Comparison of ENCODE assay signal across 12 cellular contexts in genomic region chr13:97978661-97979450, GRCh38. TPM values are rescaled to one million over a fixed set of nuclear protein-coding genes. Genes with fewer than 3 reads are reported as not detected.
DNase-seq lines count a peak whose midpoint lies in the region; ATAC-seq and TF ChIP-seq lines count a peak whose summit lies in the region.
"Had no signal": no experiment of that assay in that cellular context is flagged by ENCODE, and none has a peak within 500 bp of the region (broad histone marks: within the 10 kb centered on the region; RNA-seq: fewer than 3 reads in every experiment).

No MANE protein-coding gene starts in this region.

- H3K36me3 ChIP-seq in cardiac muscle cell (peaks cover 7% of the 10 kb centered on the region), PC-9 (ENCODE audit: low read depth) (peaks cover 18% of the 10 kb centered on the region), thoracic aorta (peaks cover 5% of the 10 kb centered on the region), spleen (peaks cover 0 to 19% (median 8%) of the 10 kb centered on the region in 6 donors)

- peaks cover 63% of the 10 kb centered on the region for H3K79me2 ChIP-seq in PC-9 (ENCODE audit: low read depth)
- H3K79me2 ChIP-seq: parathyroid adenoma had no signal

- H4K20me1 ChIP-seq in PC-9 (ENCODE audit: insufficient read depth), result peaks cover 34% of the 10 kb centered on the region

- peak overlapping the region; percentile 96 for H3K4me3 ChIP-seq in cardiac muscle cell
- H3K4me3 ChIP-seq in PC-9, result peak overlapping the region; percentile 92
- peak overlapping the region; percentile 90 for H3K4me3 ChIP-seq in fibroblast of mammary gland (ENCODE audit: control insufficient read depth, low read depth, low read length)
- peak overlapping the region; percentile 10 for H3K4me3 ChIP-seq in thoracic aorta
- no peak overlapping the region for H3K4me3 ChIP-seq in spleen

- POLR2A ChIA-PET in PC-9 (lab: Charles Lee; ENCODE audit: unreplicated experiment), result interaction anchor here (0.7 kb wide), 1 partner anchor 23 kb away, joined by 4 read pairs; no protein-coding TSS in a partner anchor

- H3K4me1 ChIP-seq in cardiac muscle cell (ENCODE audit: low read depth), result peaks cover 23% of the 10 kb centered on the region
- peaks cover 21% of the 10 kb centered on the region for H3K4me1 ChIP-seq in PC-9 (replicated peaks; ENCODE audit: insufficient read depth)
- H3K4me1 ChIP-seq in thoracic aorta (ENCODE audit: control insufficient read depth in 1 of 2, low read depth in 2 of 2), result peaks cover 15 to 19% of the 10 kb centered on the region in 2 donors
- H3K4me1 ChIP-seq in spleen, result peaks cover 13 to 57% (median 38%) of the 10 kb centered on the region in 6 donors
- H3K4me1 ChIP-seq: parathyroid adenoma had no signal

- CTCF ChIA-PET in PC-9 (lab: Charles Lee), result no interaction called here

- no peak for ATAC-seq in thoracic aorta (ENCODE audit: insufficient number of reproducible peaks, low FRiP score, low read depth)
- ATAC-seq in HG03139 (IDR thresholded peaks at IDR 0.05; ENCODE audit: unreplicated experiment), result no peak

- intact Hi-C loops in cardiac septum (cut with DNase I), result loop anchor here (5.0 kb wide), 1 partner anchor 122 kb away; no protein-coding TSS in a partner anchor
- intact Hi-C loops in PC-9 (cut with micrococcal nuclease; ENCODE audit: unreplicated experiment), result no loop called here
- intact Hi-C loops in spleen (cut with DNase I; ENCODE audit: low total_unique reads), result no loop called here

- DNase-seq in cardiac muscle cell (ENCODE audit: low read depth in 1 of 2, low spot score in 1 of 2), result peak in 1 of 2 donors; percentile 16
- no peak for DNase-seq in cardiac septum (ENCODE audit: low spot score)
- no peak for DNase-seq in PC-9
- peak; percentile 27 for DNase-seq in fibroblast of mammary gland (ENCODE audit: low read depth)
- no peak for DNase-seq in thoracic aorta (ENCODE audit: low spot score)
- no peak for DNase-seq in NCI-H2196 (lab: John Stamatoyannopoulos, UW; ENCODE audit: unreplicated experiment)
- no peak for DNase-seq in spleen
- DNase-seq: activated CD4-positive, CD25-positive, alpha-beta regulatory T cell treated with anti-CD3 and anti-CD28 coated beads, Interleukin-2, amount 50 U/mL, for 72 hours; MV-4-11; stimulated activated naive CD4-positive, alpha-beta T cell treated with Interleukin-2 at 50 U/mL for 16 hours had no signal

- peaks cover 15% of the 10 kb centered on the region; the same call in 1 of the 2 replicates for H3F3A ChIP-seq in PC-9 (ENCODE audit: insufficient read depth, low read depth)

- no peaks in the 10 kb centered on the region for H3K9me2 ChIP-seq in PC-9 (ENCODE audit: insufficient read depth)

- H3K4me2 ChIP-seq in PC-9, result peak overlapping the region; percentile 91

- TF ChIP-seq CTCF in cardiac muscle cell (IDR thresholded peaks at IDR 0.05; ENCODE audit: low read depth, low read length) (no peak), PC-9 (conservative IDR thresholded peaks at IDR 0.05) (no peak), fibroblast of mammary gland (conservative IDR thresholded peaks at IDR 0.05; ENCODE audit: control insufficient read depth, insufficient read depth, low read depth, low read length) (no peak), thoracic aorta (IDR thresholded peaks at IDR 0.05) (no peak), spleen (IDR thresholded peaks at IDR 0.05 in 8 of 11, conservative IDR thresholded peaks at IDR 0.05 in 3 of 11) (no peak)

- H3K9me3 ChIP-seq in cardiac muscle cell (ENCODE audit: low read depth), result no peaks in the 10 kb centered on the region
- no peaks in the 10 kb centered on the region for H3K9me3 ChIP-seq in PC-9 (ENCODE audit: insufficient read depth, low read depth)
- H3K9me3 ChIP-seq in thoracic aorta, result no peaks in the 10 kb centered on the region
- H3K9me3 ChIP-seq in spleen, result no peaks in the 10 kb centered on the region

- 87 to 93% (median 92%) methylated on average over 5 of the region's 5 CpGs for WGBS in spleen, 5 donors

- no peak overlapping the region for H2AFZ ChIP-seq in PC-9
- H2AFZ ChIP-seq: parathyroid adenoma had no signal

- no TSS peak for BruUV-seq in PC-9 (replicated peaks; lab: Mats Ljungman, UMichigan)

- H3K27ac ChIP-seq in cardiac muscle cell (no peak overlapping the region), PC-9 (peak overlapping the region; percentile 21; the same call in 1 of the 2 replicates), thoracic aorta (no peak overlapping the region), spleen (no peak overlapping the region)
- H3K27ac ChIP-seq: parathyroid adenoma had no signal

- H3K27me3 ChIP-seq in cardiac muscle cell, result no peaks in the 10 kb centered on the region
- no peaks in the 10 kb centered on the region for H3K27me3 ChIP-seq in PC-9 (ENCODE audit: insufficient read depth, low read depth)
- H3K27me3 ChIP-seq in thoracic aorta (replicated peaks; ENCODE audit: insufficient read depth), result no peaks in the 10 kb centered on the region
- H3K27me3 ChIP-seq in spleen (replicated peaks in 1 of 7), result no peaks in the 10 kb centered on the region

- TF ChIP-seq POLR2A in spleen (IDR thresholded peaks at IDR 0.05), result no peak

RNA-seq across cellular contexts. Expression of gene IPO5, which starts 25.4 kb away (rescaled TPM):
- 89.7 and 119 TPM in 2 replicates for total RNA-seq in cardiac muscle cell
- 55.5 and 88.8 TPM in 2 replicates for polyA plus RNA-seq in cardiac muscle cell
- total RNA-seq in cardiac septum, result 111 TPM
- total RNA-seq in PC-9 (2021), result 98.8 and 126 TPM in 2 replicates
- total RNA-seq in thoracic aorta, result 100 to 1,000 TPM; 110 to 131 TPM
- total RNA-seq in spleen, result 10 to 100 TPM; 61.9 to 97.7 (median 78.2) TPM
- polyA plus RNA-seq in spleen, result 10 to 100 TPM; 17.8 to 23.9 (median 23.1) TPM

Comparison
In these comparisons a context has a peak if more than half of its experiments do, and no peak if none do; other contexts are left out.
1. H3K4me3 ChIP-seq: peak in cardiac muscle cell (single experiment), PC-9 (single experiment), fibroblast of mammary gland (single experiment) and thoracic aorta (single experiment); none in spleen (0 of 8).